8 cellular contexts compared by ENCODE assay signal in the genomic region with DNA sequence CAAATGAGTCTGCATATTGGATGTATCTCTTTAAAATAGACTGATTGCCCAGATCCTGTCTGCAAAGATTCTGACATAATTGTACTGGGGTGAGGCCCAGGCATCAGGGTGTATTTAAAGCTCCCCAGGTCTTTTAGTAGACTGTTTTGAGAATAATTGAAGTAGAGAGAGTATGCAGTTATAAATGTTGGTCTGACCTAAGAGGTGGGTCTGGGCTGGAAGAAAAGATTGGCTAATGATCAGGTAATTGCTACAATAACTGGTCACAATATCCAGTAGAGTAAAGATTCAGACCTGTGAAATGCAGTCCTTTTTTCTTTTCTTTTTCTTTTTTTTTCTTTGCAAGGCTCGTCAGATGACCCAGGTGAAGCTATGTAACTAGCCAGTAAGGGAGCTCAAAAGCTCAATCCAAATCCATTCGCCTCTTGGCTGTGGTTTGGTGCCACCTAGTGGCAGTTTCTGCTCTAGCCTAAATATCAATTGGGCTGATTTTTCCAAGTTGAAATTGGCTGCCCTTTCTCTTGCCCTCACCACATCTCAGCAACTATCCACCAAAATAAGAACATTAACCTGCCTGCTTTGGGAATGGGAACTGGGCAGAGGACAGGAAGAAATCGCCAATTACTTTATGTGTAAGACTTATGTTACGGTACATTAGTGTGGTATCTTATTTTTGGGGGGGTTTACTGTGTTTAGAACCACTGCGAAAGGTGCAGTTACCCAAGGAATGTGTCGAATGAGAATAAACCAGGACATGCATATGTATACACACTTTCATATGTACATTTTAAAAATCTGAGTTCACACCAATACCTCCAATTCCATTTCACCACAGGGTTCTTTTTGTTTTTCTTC. TPM values are rescaled to one million over a fixed set of nuclear protein-coding genes. Genes with fewer than 3 reads are reported as not detected.
DNase-seq lines count a peak whose midpoint lies in the region; ATAC-seq, FAIRE-seq and TF ChIP-seq lines count a peak whose summit lies in the region.

No MANE protein-coding gene starts in this region.

- H3K9ac ChIP-seq in K562 (ENCODE audit: insufficient read depth in 1 of 2, low read depth in 2 of 2, low read length in 2 of 2): no peak overlapping the region

- no TSS peak for BruUV-seq in K562 (replicated peaks; lab: Mats Ljungman, UMichigan)

- H3K27me3 ChIP-seq in K562 (ENCODE audit: control insufficient read depth in 2 of 2, insufficient read depth in 2 of 2, low read length in 2 of 2) (no peaks in the 10 kb centered on the region), iPS DF 6.9 (ENCODE audit: control insufficient read depth, insufficient read depth, low read length) (no peaks in the 10 kb centered on the region)

- H3K9me1 ChIP-seq in K562 (ENCODE audit: control insufficient read depth, insufficient read depth, low read length): no peaks in the 10 kb centered on the region

- H3K79me2 ChIP-seq in K562 (ENCODE audit: control insufficient read depth, insufficient read depth, low read length): no peaks in the 10 kb centered on the region

- no peak for TF ChIP-seq EP300 in K562 (IDR thresholded peaks at IDR 0.05; ENCODE audit: low read length)

- in situ Hi-C loops in K562 (cut with MboI): loop anchor here (5.0 kb wide), 1 partner anchor 344 kb away; no protein-coding TSS in a partner anchor

- H3K4me1 ChIP-seq in K562 (replicated peaks in 1 of 2; ENCODE audit: control insufficient read depth in 2 of 2, insufficient read depth in 2 of 2, low read length in 2 of 2) (no peaks in the 10 kb centered on the region), iPS DF 6.9 (ENCODE audit: control insufficient read depth, insufficient read depth, low read length) (no peaks in the 10 kb centered on the region)

- H3K36me3 ChIP-seq in K562 (ENCODE audit: control insufficient read depth, insufficient read depth, low read length): peaks cover 40% of the 10 kb centered on the region
- H3K36me3 ChIP-seq in iPS DF 6.9 (ENCODE audit: control insufficient read depth, insufficient read depth, low read length): no peaks in the 10 kb centered on the region

- TF ChIP-seq POLR2A in K562 (conservative IDR thresholded peaks at IDR 0.05): no peak

- CTCF ChIA-PET in K562 (lab: Yijun Ruan, JAX; ENCODE audit: low intra/inter-chr PET ratio): interaction anchor here (0.5 to 1.6 kb wide), 4 partner anchors 342 to 546 kb away, joined by 3 to 6 read pairs (median 4); no protein-coding TSS in a partner anchor

- H3K9me3 ChIP-seq in K562 (replicated peaks; ENCODE audit: control insufficient read depth, insufficient read depth, low read depth, low read length): no peaks in the 10 kb centered on the region
- H3K9me3 ChIP-seq in iPS DF 6.9 (ENCODE audit: control insufficient read depth, insufficient read depth, low read length): no peaks in the 10 kb centered on the region

- H2AFZ ChIP-seq in K562 (ENCODE audit: low read depth, low read length): no peak overlapping the region; the same call in 1 of the 2 replicates

- POLR2A ChIA-PET in K562 (lab: Yijun Ruan, JAX): interaction anchor here (0.6 to 1.6 kb wide), 5 partner anchors 10 to 245 kb away, joined by 3 to 5 read pairs (median 4); partner anchors contain the start of gene ZNF143

- peak; percentile 85 to 94 (median 86) for TF ChIP-seq CTCF in K562 (IDR thresholded peaks at IDR 0.05 in 2 of 3, conservative IDR thresholded peaks at IDR 0.05 in 1 of 3; ENCODE audit: insufficient read depth in 2 of 3, low read depth in 1 of 3, low read length in 3 of 3)

- FAIRE-seq in TTC549 (lab: Jason Lieb, UNC) (peak; percentile 90), K562 (lab: Jason Lieb, UNC) (peak; percentile 96)

- intact Hi-C loops in K562 (cut with micrococcal nuclease): loop anchor here (2.0 to 10.0 kb wide), 4 partner anchors 59 to 340 kb away; no protein-coding TSS in a partner anchor

- H3K27ac ChIP-seq in K562 (ENCODE audit: extremely low read depth, low read depth, low read length): no peak overlapping the region
- H3K27ac ChIP-seq in iPS DF 6.9 (ENCODE audit: low read length): no peak overlapping the region

- peak; percentile 87 to 94 for TF ChIP-seq RAD21 in K562 (CRISPR knock-in tag; conservative IDR thresholded peaks at IDR 0.05 in 1 of 2, IDR thresholded peaks at IDR 0.05 in 1 of 2)

- peak; percentile 46 for ATAC-seq in GM21423 (IDR thresholded peaks at IDR 0.05; ENCODE audit: unreplicated experiment)
- ATAC-seq in K562: peak; percentile 97
- no peak for ATAC-seq in GM19328 (IDR thresholded peaks at IDR 0.05; ENCODE audit: unreplicated experiment)

- DNase-seq in Ammon's horn (ENCODE audit: low spot score): peak; percentile 82
- peak; percentile 82 for DNase-seq in NCI-H2029 (lab: John Stamatoyannopoulos, UW)
- DNase-seq in K562 (ENCODE audit: extremely low read depth in 1 of 4, low spot score in 3 of 4): peak; percentile 61 to 87 (median 71)
- DNase-seq in iPS DF 6.9 (ENCODE audit: low read depth, low spot score): peak; percentile 93
- peak; percentile 48 to 75 for DNase-seq in stimulated activated CD4-positive, alpha-beta T cell treated with anti-CD3 and anti-CD28 coated beads, Interleukin-12 subunit alpha, Interleukin-12 subunit beta, amount 100 ng/mL, for 24 hours (ENCODE audit: low read depth in 2 of 2)

- no peaks in the 10 kb centered on the region; the same call in 1 of the 2 replicates for H4K20me1 ChIP-seq in K562 (replicated peaks; ENCODE audit: control insufficient read depth, insufficient read depth, low read length)

- H3K4me3 ChIP-seq in K562 (no peak overlapping the region), iPS DF 6.9 (ENCODE audit: low read length) (no peak overlapping the region)

- H3K4me2 ChIP-seq in K562 (ENCODE audit: insufficient read depth, low read length): no peak overlapping the region

- 35% methylated on average over 6 of the region's 6 CpGs for WGBS in K562 (ENCODE audit: insufficient coverage, low coverage, missing lambda C conversion rate)
- WGBS in iPS DF 6.9 (ENCODE audit: insufficient coverage, insufficient read length): no CpG with 5 or more reads among the region's 6 CpGs

TF ChIP-seq in K562, 482 proteins besides CTCF, POLR2A, EP300 and RAD21 (continues in another document):
- no peak for TF ChIP-seq SRSF9 (IDR thresholded peaks at IDR 0.05; ENCODE audit: borderline replicate concordance, low read depth, low read length)
- no peak for TF ChIP-seq HMG20A (CRISPR knock-in tag; conservative IDR thresholded peaks at IDR 0.05)
- TF ChIP-seq ZNF445 (CRISPR knock-in tag; IDR thresholded peaks at IDR 0.05; ENCODE audit: low read depth): no peak
- TF ChIP-seq ZBTB12 (CRISPR knock-in tag; IDR thresholded peaks at IDR 0.05): no peak
- TF ChIP-seq IRF2 (CRISPR knock-in tag; IDR thresholded peaks at IDR 0.05): no peak
- TF ChIP-seq ZNF639 (CRISPR knock-in tag; conservative IDR thresholded peaks at IDR 0.05 in 1 of 2, IDR thresholded peaks at IDR 0.05 in 1 of 2): no peak
- no peak for TF ChIP-seq ELF1 (tag; IDR thresholded peaks at IDR 0.05)
- peak; percentile 49; the same call in 1 of the 2 replicates for TF ChIP-seq RB1 (IDR thresholded peaks at IDR 0.05; ENCODE audit: low read depth)
- no peak for TF ChIP-seq MYBL2 (IDR thresholded peaks at IDR 0.05; ENCODE audit: low read depth)
- TF ChIP-seq MYBL2 (CRISPR knock-in tag; IDR thresholded peaks at IDR 0.05; ENCODE audit: borderline replicate concordance): no peak
- no peak for TF ChIP-seq SRSF3 (IDR thresholded peaks at IDR 0.05; ENCODE audit: insufficient read depth, low read length)
- peak; percentile 29; the same call in 1 of the 2 replicates for TF ChIP-seq ESRRA (IDR thresholded peaks at IDR 0.05; ENCODE audit: borderline replicate concordance, low read depth)
- no peak for TF ChIP-seq RBM34 (IDR thresholded peaks at IDR 0.05; ENCODE audit: borderline replicate concordance, insufficient read depth, low read length)

RNA-seq across cellular contexts. Expression of gene ZNF143, which starts 45.9 kb away (rescaled TPM):
- 85.5 and 119 TPM in 2 replicates for total RNA-seq in K562 (2011; cell fraction: chromatin; rRNA removed; ENCODE audit: low replicate concordance)
- total RNA-seq in K562 (2011; cell fraction: nucleolus; rRNA removed): 30.0 and 35.1 TPM in 2 replicates
- total RNA-seq in K562 (2011; cell fraction: nucleoplasm; rRNA removed): 53.7 and 56.1 TPM in 2 replicates
- total RNA-seq in K562 (2014; rRNA removed) (17.3 and 23.6 TPM in 2 replicates), K562 (2014; rRNA removed; fragmentation: Illumina TruSeq; extraction: Trizol) (29.8 and 32.9 TPM in 2 replicates), K562 (2015; rRNA removed; fragmentation: Illumina TruSeq; extraction: Trizol) (25.6 and 27.1 TPM in 2 replicates), K562 (2021) (26.2 and 30.4 TPM in 2 replicates)
- polyA plus RNA-seq in K562 (2011; rRNA removed) (55.6 and 58.5 TPM in 2 replicates), K562 (2014; fragmentation: Illumina TruSeq; extraction: Trizol) (21.5 and 28.2 TPM in 2 replicates), K562 (2014; fragmentation: Nextera tagmentation; extraction: Ambion mirVana) (10 to 100 TPM; 18.4 to 34.4 TPM), K562 (2014; rRNA removed) (16.8 and 19.8 TPM in 2 replicates)
- polyA plus RNA-seq in K562 (2011; cell fraction: cytosol; rRNA removed): 52.1 and 62.9 TPM in 2 replicates
- 28.2 and 34.4 TPM in 2 replicates for polyA plus RNA-seq in K562 (2011; cell fraction: nucleus; rRNA removed)
- 15.1 and 22.0 TPM in 2 replicates for polyA plus RNA-seq in K562 (2012)
- 137 and 171 TPM in 2 replicates for polyA minus RNA-seq in K562 (2011; rRNA and poly(A)+ RNA removed)
- 34.4 and 36.6 TPM in 2 replicates for polyA minus RNA-seq in K562 (2011; cell fraction: cytosol; rRNA and poly(A)+ RNA removed)
- polyA minus RNA-seq in K562 (2011; cell fraction: nucleus; rRNA and poly(A)+ RNA removed): 23.7 and 43.3 TPM in 2 replicates
